1 cellular context compared by ENCODE assay signal in the genomic region with DNA sequence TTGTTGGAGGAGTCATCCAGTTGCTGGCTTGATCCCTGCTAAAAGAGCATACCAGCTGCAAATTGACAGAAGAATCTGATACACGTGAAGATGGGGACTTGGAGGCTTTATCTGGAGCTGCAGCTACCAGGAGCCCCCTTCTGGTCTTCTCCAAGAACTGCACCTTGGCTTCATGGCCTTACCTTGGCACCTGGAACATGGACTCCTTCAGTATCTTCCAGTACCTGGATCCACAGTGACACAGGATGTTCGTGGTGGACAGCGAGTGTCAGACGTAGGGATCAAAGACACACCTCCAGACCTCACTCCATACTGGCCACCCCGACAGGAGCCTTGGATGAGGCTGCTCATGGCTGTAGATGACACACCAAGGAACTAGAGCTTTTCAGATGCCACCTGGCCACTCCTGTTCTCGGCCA.
TF ChIP-seq lines count a peak whose summit lies in the region.

No MANE protein-coding gene starts in this region.

TF ChIP-seq in GM23338, 12 proteins besides CTCF, POLR2A, EP300 and RAD21:
- TF ChIP-seq, protein P1, sequence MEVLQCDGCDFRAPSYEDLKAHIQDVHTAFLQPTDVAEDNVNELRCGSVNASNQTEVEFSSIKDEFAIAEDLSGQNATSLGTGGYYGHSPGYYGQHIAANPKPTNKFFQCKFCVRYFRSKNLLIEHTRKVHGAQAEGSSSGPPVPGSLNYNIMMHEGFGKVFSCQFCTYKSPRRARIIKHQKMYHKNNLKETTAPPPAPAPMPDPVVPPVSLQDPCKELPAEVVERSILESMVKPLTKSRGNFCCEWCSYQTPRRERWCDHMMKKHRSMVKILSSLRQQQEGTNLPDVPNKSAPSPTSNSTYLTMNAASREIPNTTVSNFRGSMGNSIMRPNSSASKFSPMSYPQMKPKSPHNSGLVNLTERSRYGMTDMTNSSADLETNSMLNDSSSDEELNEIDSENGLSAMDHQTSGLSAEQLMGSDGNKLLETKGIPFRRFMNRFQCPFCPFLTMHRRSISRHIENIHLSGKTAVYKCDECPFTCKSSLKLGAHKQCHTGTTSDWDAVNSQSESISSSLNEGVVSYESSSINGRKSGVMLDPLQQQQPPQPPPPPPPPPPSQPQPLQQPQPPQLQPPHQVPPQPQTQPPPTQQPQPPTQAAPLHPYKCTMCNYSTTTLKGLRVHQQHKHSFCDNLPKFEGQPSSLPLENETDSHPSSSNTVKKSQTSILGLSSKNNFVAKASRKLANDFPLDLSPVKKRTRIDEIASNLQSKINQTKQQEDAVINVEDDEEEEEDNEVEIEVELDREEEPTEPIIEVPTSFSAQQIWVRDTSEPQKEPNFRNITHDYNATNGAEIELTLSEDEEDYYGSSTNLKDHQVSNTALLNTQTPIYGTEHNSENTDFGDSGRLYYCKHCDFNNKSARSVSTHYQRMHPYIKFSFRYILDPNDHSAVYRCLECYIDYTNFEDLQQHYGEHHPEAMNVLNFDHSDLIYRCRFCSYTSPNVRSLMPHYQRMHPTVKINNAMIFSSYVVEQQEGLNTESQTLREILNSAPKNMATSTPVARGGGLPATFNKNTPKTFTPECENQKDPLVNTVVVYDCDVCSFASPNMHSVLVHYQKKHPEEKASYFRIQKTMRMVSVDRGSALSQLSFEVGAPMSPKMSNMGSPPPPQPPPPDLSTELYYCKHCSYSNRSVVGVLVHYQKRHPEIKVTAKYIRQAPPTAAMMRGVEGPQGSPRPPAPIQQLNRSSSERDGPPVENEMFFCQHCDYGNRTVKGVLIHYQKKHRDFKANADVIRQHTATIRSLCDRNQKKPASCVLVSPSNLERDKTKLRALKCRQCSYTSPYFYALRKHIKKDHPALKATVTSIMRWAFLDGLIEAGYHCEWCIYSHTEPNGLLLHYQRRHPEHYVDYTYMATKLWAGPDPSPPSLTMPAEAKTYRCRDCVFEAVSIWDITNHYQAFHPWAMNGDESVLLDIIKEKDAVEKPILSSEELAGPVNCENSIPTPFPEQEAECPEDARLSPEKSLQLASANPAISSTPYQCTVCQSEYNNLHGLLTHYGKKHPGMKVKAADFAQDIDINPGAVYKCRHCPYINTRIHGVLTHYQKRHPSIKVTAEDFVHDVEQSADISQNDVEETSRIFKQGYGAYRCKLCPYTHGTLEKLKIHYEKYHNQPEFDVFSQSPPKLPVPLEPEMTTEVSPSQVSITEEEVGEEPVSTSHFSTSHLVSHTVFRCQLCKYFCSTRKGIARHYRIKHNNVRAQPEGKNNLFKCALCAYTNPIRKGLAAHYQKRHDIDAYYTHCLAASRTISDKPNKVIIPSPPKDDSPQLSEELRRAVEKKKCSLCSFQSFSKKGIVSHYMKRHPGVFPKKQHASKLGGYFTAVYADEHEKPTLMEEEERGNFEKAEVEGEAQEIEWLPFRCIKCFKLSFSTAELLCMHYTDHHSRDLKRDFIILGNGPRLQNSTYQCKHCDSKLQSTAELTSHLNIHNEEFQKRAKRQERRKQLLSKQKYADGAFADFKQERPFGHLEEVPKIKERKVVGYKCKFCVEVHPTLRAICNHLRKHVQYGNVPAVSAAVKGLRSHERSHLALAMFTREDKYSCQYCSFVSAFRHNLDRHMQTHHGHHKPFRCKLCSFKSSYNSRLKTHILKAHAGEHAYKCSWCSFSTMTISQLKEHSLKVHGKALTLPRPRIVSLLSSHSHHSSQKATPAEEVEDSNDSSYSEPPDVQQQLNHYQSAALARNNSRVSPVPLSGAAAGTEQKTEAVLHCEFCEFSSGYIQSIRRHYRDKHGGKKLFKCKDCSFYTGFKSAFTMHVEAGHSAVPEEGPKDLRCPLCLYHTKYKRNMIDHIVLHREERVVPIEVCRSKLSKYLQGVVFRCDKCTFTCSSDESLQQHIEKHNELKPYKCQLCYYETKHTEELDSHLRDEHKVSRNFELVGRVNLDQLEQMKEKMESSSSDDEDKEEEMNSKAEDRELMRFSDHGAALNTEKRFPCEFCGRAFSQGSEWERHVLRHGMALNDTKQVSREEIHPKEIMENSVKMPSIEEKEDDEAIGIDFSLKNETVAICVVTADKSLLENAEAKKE (CRISPR knock-in tag; IDR thresholded peaks at IDR 0.05): no peak
- TF ChIP-seq ZNF331 (CRISPR knock-in tag; IDR thresholded peaks at IDR 0.05; ENCODE audit: low read depth): no peak
- no peak for TF ChIP-seq CREB1 (CRISPR knock-in tag; IDR thresholded peaks at IDR 0.05; ENCODE audit: low read depth)
- TF ChIP-seq POLR2AphosphoS5 (IDR thresholded peaks at IDR 0.05; ENCODE audit: low read depth): no peak
- TF ChIP-seq EZH2phosphoT487 (IDR thresholded peaks at IDR 0.05; ENCODE audit: unreplicated experiment): no peak
- TF ChIP-seq NANOG (IDR thresholded peaks at IDR 0.05; ENCODE audit: borderline replicate concordance): no peak
- TF ChIP-seq, protein P2, sequence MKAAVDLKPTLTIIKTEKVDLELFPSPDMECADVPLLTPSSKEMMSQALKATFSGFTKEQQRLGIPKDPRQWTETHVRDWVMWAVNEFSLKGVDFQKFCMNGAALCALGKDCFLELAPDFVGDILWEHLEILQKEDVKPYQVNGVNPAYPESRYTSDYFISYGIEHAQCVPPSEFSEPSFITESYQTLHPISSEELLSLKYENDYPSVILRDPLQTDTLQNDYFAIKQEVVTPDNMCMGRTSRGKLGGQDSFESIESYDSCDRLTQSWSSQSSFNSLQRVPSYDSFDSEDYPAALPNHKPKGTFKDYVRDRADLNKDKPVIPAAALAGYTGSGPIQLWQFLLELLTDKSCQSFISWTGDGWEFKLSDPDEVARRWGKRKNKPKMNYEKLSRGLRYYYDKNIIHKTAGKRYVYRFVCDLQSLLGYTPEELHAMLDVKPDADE (IDR thresholded peaks at IDR 0.05): no peak
